10 cellular contexts compared by ENCODE assay signal in the genomic region with DNA sequence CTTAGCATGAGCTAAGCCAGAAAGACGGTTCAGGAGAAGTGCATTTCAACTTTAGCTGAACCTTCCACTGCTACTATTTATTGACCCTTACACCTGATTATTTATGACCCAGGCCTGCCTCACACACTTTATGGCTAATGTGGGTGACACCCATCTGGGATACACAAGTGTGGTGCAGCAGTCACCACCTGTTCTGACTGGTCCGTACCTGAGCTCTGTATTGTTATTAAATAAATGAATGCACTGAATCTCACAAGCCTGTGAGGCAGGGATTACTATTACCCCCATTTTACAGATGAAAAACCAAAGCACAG. TPM values are rescaled to one million over a fixed set of nuclear protein-coding genes. Genes with fewer than 3 reads are reported as not detected.
DNase-seq lines count a peak whose midpoint lies in the region; ATAC-seq, FAIRE-seq and TF ChIP-seq lines count a peak whose summit lies in the region.
"Had no signal": no experiment of that assay in that cellular context is flagged by ENCODE, and none has a peak within 500 bp of the region (broad histone marks: within the 10 kb centered on the region; RNA-seq: fewer than 3 reads in every experiment).

No MANE protein-coding gene starts in this region.

- H3K4me1 ChIP-seq in OCI-LY7 (ENCODE audit: insufficient read depth, low read length, poor library complexity, severe bottlenecking) (peaks cover 58% of the 10 kb centered on the region), gastrocnemius medialis (peaks cover 59 to 71% of the 10 kb centered on the region in 2 donors)

- H3K27ac ChIP-seq in OCI-LY7 (ENCODE audit: low read depth, low read length, poor library complexity, severe bottlenecking) (peak overlapping the region; percentile 62), gastrocnemius medialis (peak overlapping the region; percentile 95 to 100 (median 98))

- H3K9me2 ChIP-seq in OCI-LY7 (ENCODE audit: insufficient read depth, low read length): no peaks in the 10 kb centered on the region

- no peak for FAIRE-seq in GM12891 (lab: Jason Lieb, UNC)

- peak overlapping the region; percentile 80 for H3K4me3 ChIP-seq in OCI-LY7 (ENCODE audit: low read depth, low read length, poor library complexity, severe bottlenecking)
- H3K4me3 ChIP-seq in gastrocnemius medialis: peak overlapping the region; percentile 69 to 97 (median 78)

- TF ChIP-seq POLR2A in gastrocnemius medialis (IDR thresholded peaks at IDR 0.05) (no peak), GM12891 (IDR thresholded peaks at IDR 0.05; ENCODE audit: low read depth, low read length) (no peak)

- POLR2A ChIA-PET in OCI-LY7 (lab: Charles Lee): interaction anchor here (0.6 to 4.2 kb wide), 6 partner anchors 9 to 863 kb away, joined by 3 to 36 read pairs (median 4); no protein-coding TSS in a partner anchor

- peak overlapping the region; percentile 99 for H3K4me2 ChIP-seq in OCI-LY7 (ENCODE audit: low read length)

- H3K79me2 ChIP-seq in OCI-LY7 (ENCODE audit: insufficient read depth, low read depth, low read length): peaks cover 65% of the 10 kb centered on the region

- peaks cover 12% of the 10 kb centered on the region; the same call in 1 of the 2 replicates for H4K20me1 ChIP-seq in OCI-LY7 (ENCODE audit: insufficient read depth, low read length)

- H3K9me3 ChIP-seq in OCI-LY7 (ENCODE audit: low read length) (no peaks in the 10 kb centered on the region), gastrocnemius medialis (no peaks in the 10 kb centered on the region)

- H2AFZ ChIP-seq in OCI-LY7 (ENCODE audit: low read length): no peak overlapping the region

- DNase-seq in OCI-LY7 (ENCODE audit: low spot score) (no peak), gastrocnemius medialis (no peak), GM03348 (ENCODE audit: low spot score) (no peak), NCI-H82 treated with DMSO at 0.1 percent for 48 hours (lab: John Stamatoyannopoulos, UW; ENCODE audit: unreplicated experiment) (no peak), GM12891 (ENCODE audit: insufficient read length, low spot score) (no peak)
- no peak for DNase-seq in stimulated activated CD4-positive, alpha-beta T cell treated with anti-CD3 and anti-CD28 coated beads, Interleukin-2, amount 100 ng/mL, for 48 hours
- DNase-seq: NCI-H187 had no signal

- no peak for TF ChIP-seq CTCF in OCI-LY7 (conservative IDR thresholded peaks at IDR 0.05; ENCODE audit: low read length)
- TF ChIP-seq CTCF in gastrocnemius medialis (IDR thresholded peaks at IDR 0.05 in 4 of 5, conservative IDR thresholded peaks at IDR 0.05 in 1 of 5): no peak

- intact Hi-C loops in OCI-LY7 (cut with micrococcal nuclease; ENCODE audit: unreplicated experiment) (loop anchor here (2.0 to 10.0 kb wide), 3 partner anchors 35 to 959 kb away; no protein-coding TSS in a partner anchor), gastrocnemius medialis (cut with DNase I; ENCODE audit: low total_unique reads) (no loop called here)

- ATAC-seq in GM19043 (IDR thresholded peaks at IDR 0.05; ENCODE audit: low read depth, unreplicated experiment): peak; percentile 1
- ATAC-seq in esophagus mucosa: peak; percentile 36
- ATAC-seq in gastrocnemius medialis: no peak

- in situ Hi-C loops in gastrocnemius medialis (cut with MboI; ENCODE audit: low sequenced_read_pairs in 4 of 4): loop anchor here in 3 of 4 donors (5.0 to 25.0 kb wide), 4 partner anchors 41 to 141 kb away; no protein-coding TSS in a partner anchor

- H3K27me3 ChIP-seq in gastrocnemius medialis: no peaks in the 10 kb centered on the region

- BruUV-seq in OCI-LY7 (replicated peaks; lab: Mats Ljungman, UMichigan): no TSS peak

- 0 out of 2 replicates have a peak, but pooled peaks cover 7% of the 10 kb centered on the region for H3K36me3 ChIP-seq in OCI-LY7 (ENCODE audit: insufficient read depth, low read length)
- H3K36me3 ChIP-seq in gastrocnemius medialis: no peaks in the 10 kb centered on the region

- CTCF ChIA-PET in OCI-LY7 (lab: Charles Lee; ENCODE audit: unreplicated experiment): interaction anchor here (0.6 to 2.2 kb wide), 4 partner anchors 16 to 59 kb away, joined by 3 to 15 read pairs (median 5); no protein-coding TSS in a partner anchor

TF ChIP-seq in GM12891, 5 proteins besides CTCF, POLR2A, EP300 and RAD21:
- no peak for TF ChIP-seq POLR2AphosphoS5 (IDR thresholded peaks at IDR 0.05; ENCODE audit: low read depth, low read length)
- no peak for TF ChIP-seq PAX5 (IDR thresholded peaks at IDR 0.05; ENCODE audit: insufficient read depth, low read length, severe bottlenecking)
- TF ChIP-seq TAF1 (IDR thresholded peaks at IDR 0.05; ENCODE audit: low read depth, low read length): no peak
- TF ChIP-seq POU2F2 (IDR thresholded peaks at IDR 0.05; ENCODE audit: low read depth, low read length): no peak
- no peak for TF ChIP-seq SPI1 (IDR thresholded peaks at IDR 0.05; ENCODE audit: low read depth, low read length)
TF ChIP-seq in GM12891: peak in this region for 0.

RNA-seq across cellular contexts. Expression of a gene that starts 1.5 kb away (rescaled TPM):
- total RNA-seq in OCI-LY7 (2014; rRNA removed; shearing (Covaris generic)): 87.8 and 93.9 TPM in 2 replicates
- total RNA-seq in OCI-LY7 (2022): 164 and 199 TPM in 2 replicates
- 261 TPM for total RNA-seq in esophagus mucosa
- total RNA-seq in gastrocnemius medialis: 100 to 1,000 TPM; 142 to 202 (median 173) TPM
- polyA plus RNA-seq in GM12891 (2012; ENCODE audit: low read depth, missing spikeins): 183 TPM
- polyA plus RNA-seq: neural cell had no signal

Comparison
In these comparisons a context has a peak if more than half of its experiments do, and no peak if none do; other contexts are left out.
1. ATAC-seq: peak in GM19043 (single experiment) and esophagus mucosa (single experiment); none in gastrocnemius medialis (0 of 2).